Comparison of ENCODE assay signal across 13 cellular contexts in the genomic region with DNA sequence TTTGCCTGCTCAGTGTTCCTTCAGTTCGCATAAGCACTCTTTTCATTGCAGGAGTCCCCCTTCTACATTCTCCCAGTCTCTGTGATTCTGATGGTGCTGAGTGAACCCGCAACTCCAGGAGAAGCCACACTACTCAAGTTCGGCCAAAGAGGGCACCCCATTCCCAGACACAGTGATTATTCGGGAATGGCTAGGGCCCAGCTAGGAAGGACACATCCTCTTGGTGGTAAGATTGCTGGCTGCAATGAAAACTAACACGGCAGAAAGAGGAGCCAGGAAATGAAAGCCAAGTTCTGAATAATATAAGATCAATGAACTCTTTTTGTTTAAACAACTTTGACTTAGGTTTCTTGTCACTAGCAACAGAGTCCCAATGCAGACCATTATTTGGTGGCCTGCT. TPM values are rescaled to one million over a fixed set of nuclear protein-coding genes. Genes with fewer than 3 reads are reported as not detected.
DNase-seq lines count a peak whose midpoint lies in the region; ATAC-seq and TF ChIP-seq lines count a peak whose summit lies in the region.
"Had no signal": no experiment of that assay in that cellular context is flagged by ENCODE, and none has a peak within 500 bp of the region (broad histone marks: within the 10 kb centered on the region; RNA-seq: fewer than 3 reads in every experiment).

No MANE protein-coding gene starts in this region.

- H3K4me1 ChIP-seq in OCI-LY7 (ENCODE audit: insufficient read depth, low read length, poor library complexity, severe bottlenecking) = peaks cover 54% of the 10 kb centered on the region
- H3K4me1 ChIP-seq: prostate gland, SJSA1 had no signal

- H2AFZ ChIP-seq in OCI-LY7 (ENCODE audit: low read length) = peak overlapping the region; percentile 55; the same call in 1 of the 2 replicates

- H3K4me2 ChIP-seq in OCI-LY7 (ENCODE audit: low read length) = peak overlapping the region; percentile 53

- no peak for ATAC-seq in HG03354 (IDR thresholded peaks at IDR 0.05; ENCODE audit: poor library complexity, severe bottlenecking, unreplicated experiment)
- ATAC-seq in GM19397 (IDR thresholded peaks at IDR 0.05; ENCODE audit: unreplicated experiment) = no peak
- no peak for ATAC-seq in HG03039 (IDR thresholded peaks at IDR 0.05; ENCODE audit: unreplicated experiment)

- TF ChIP-seq CTCF in OCI-LY7 (conservative IDR thresholded peaks at IDR 0.05; ENCODE audit: low read length) (peak; percentile 19; the same call in 1 of the 2 replicates), foreskin fibroblast (IDR thresholded peaks at IDR 0.05; ENCODE audit: low read depth, low read length) (no peak)

- H3K9me3 ChIP-seq in OCI-LY7 (ENCODE audit: low read length) = no peaks in the 10 kb centered on the region
- H3K9me3 ChIP-seq: prostate gland, SJSA1, stomach had no signal

- no peaks in the 10 kb centered on the region for H3K79me2 ChIP-seq in OCI-LY7 (ENCODE audit: insufficient read depth, low read depth, low read length)

- in situ Hi-C loops in G401 (cut with HindIII; ENCODE audit: low sequenced_read_pairs) = loop anchor here (10.0 kb wide), 1 partner anchor 134 kb away; no protein-coding TSS in a partner anchor

- intact Hi-C loops in OCI-LY7 (cut with micrococcal nuclease; ENCODE audit: unreplicated experiment) = loop anchor here (10.0 kb wide), 1 partner anchor 624 kb away; no protein-coding TSS in a partner anchor

- BruUV-seq in OCI-LY7 (replicated peaks; lab: Mats Ljungman, UMichigan) = no TSS peak

- no peaks in the 10 kb centered on the region for H4K20me1 ChIP-seq in OCI-LY7 (ENCODE audit: insufficient read depth, low read length)

- peaks cover 23% of the 10 kb centered on the region; the same call in 1 of the 2 replicates for H3K36me3 ChIP-seq in OCI-LY7 (ENCODE audit: insufficient read depth, low read length)
- H3K36me3 ChIP-seq: prostate gland, SJSA1 had no signal

- H3K4me3 ChIP-seq in OCI-LY7 (ENCODE audit: low read depth, low read length, poor library complexity, severe bottlenecking) (peak overlapping the region; percentile 9), foreskin fibroblast (ENCODE audit: low read depth in 1 of 2, low read length in 2 of 2) (no peak overlapping the region)
- H3K4me3 ChIP-seq: prostate gland, SJSA1, stomach had no signal

- no peak overlapping the region for H3K27ac ChIP-seq in OCI-LY7 (ENCODE audit: low read depth, low read length, poor library complexity, severe bottlenecking)
- H3K27ac ChIP-seq: prostate gland, SJSA1, stomach had no signal

- POLR2A ChIA-PET in OCI-LY7 (lab: Charles Lee) = interaction anchor here (0.6 to 1.1 kb wide), 2 partner anchors 83 to 175 kb away, joined by 3 read pairs; no protein-coding TSS in a partner anchor

- H3K9me2 ChIP-seq in OCI-LY7 (ENCODE audit: insufficient read depth, low read length) = no peaks in the 10 kb centered on the region

- DNase-seq in A172 (ENCODE audit: low spot score) = peak; percentile 46
- peak; percentile 56 for DNase-seq in G401 (ENCODE audit: low spot score)
- DNase-seq in OCI-LY7 (ENCODE audit: low spot score) = no peak
- peak; percentile 3 to 27 for DNase-seq in foreskin fibroblast
- no peak for DNase-seq in mesenteric fat pad (ENCODE audit: low spot score)
- DNase-seq: activated B cell treated with CpG ODN at 0.5 μM for 24 hours; stimulated activated CD4-positive, alpha-beta T cell treated with anti-CD3 and anti-CD28 coated beads, Interleukin-4, amount 100 ng/mL, for 24 hours; stomach had no signal

- CTCF ChIA-PET in OCI-LY7 (lab: Charles Lee; ENCODE audit: unreplicated experiment) = no interaction called here

RNA-seq across cellular contexts. Expression of gene CREG1, which starts 14.9 kb away (rescaled TPM):
- total RNA-seq in A172 (2014; rRNA removed; shearing (Covaris generic)) = 90.0 and 93.8 TPM in 2 replicates
- total RNA-seq in G401 (2014; rRNA removed; shearing (Covaris generic)) = 1,472 and 1,526 TPM in 2 replicates
- 36.0 and 52.2 TPM in 2 replicates for total RNA-seq in OCI-LY7 (2014; rRNA removed; shearing (Covaris generic))
- total RNA-seq in OCI-LY7 (2022) (40.4 and 45.9 TPM in 2 replicates), mesenteric fat pad (185 TPM)

RNA-seq across cellular contexts. Expression of gene CD247, which starts 20.3 kb away (rescaled TPM):
- 0.26 TPM in 1 of 2 replicates, not detected in the other for total RNA-seq in A172 (2014; rRNA removed; shearing (Covaris generic))
- total RNA-seq in G401 (2014; rRNA removed; shearing (Covaris generic)) = 9.3 and 11.3 TPM in 2 replicates
- total RNA-seq in OCI-LY7 (2014; rRNA removed; shearing (Covaris generic)) = 1.6 and 2.3 TPM in 2 replicates
- total RNA-seq in OCI-LY7 (2022) (1.2 and 2.2 TPM in 2 replicates), mesenteric fat pad (2.1 TPM)
- total RNA-seq: SJSA1 had no signal

Comparison
In these comparisons a context has a peak if more than half of its experiments do, and no peak if none do; other contexts are left out.
1. DNase-seq: peak in A172 (single experiment), G401 (single experiment) and foreskin fibroblast (2 of 2); none in OCI-LY7 (single experiment) and mesenteric fat pad (single experiment).